ENCODE assay signal across 12 cellular contexts in the genomic region with DNA sequence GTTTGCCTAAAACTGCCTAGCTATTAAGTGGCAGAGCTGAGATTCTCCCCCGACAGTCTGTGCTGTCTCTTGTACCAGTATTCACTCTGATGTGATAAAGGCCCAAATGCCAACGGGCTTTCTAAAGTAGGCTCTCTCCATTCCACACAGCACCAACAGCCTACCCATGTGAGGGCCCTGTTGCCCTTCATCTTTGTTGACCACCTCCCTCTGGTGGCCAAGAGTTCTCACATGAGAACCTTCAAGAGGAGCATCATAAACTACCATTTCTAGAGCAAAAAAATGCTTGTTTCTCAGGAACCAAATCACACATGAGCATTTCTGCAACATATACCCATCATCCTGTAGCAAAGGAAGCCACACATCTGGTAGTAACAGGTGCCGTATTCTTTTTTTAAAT.
A peak's percentile ranks its signal among the peaks of the same experiment; 100 is the strongest.
DNase-seq lines count a peak whose midpoint lies in the region; ATAC-seq and TF ChIP-seq lines count a peak whose summit lies in the region.
"Had no signal": no experiment of that assay in that cellular context is flagged by ENCODE, and none has a peak within 500 bp of the region (broad histone marks: within the 10 kb centered on the region; RNA-seq: fewer than 3 reads in every experiment).

No MANE protein-coding gene starts in this region.

- intact Hi-C loops in A673 (cut with micrococcal nuclease; ENCODE audit: unreplicated experiment), result no loop called here

- no peaks in the 10 kb centered on the region for H3K36me3 ChIP-seq in A673 (ENCODE audit: insufficient read depth, low read length, poor library complexity, severe bottlenecking)
- H3K36me3 ChIP-seq: esophagus squamous epithelium had no signal

- no peak overlapping the region for H3K4me3 ChIP-seq in A673 (ENCODE audit: low read depth, low read length, poor library complexity, severe bottlenecking)
- H3K4me3 ChIP-seq: esophagus squamous epithelium had no signal

- POLR2A ChIA-PET in A673 (lab: Charles Lee; ENCODE audit: low non-redundant PET), result no interaction called here

- BruUV-seq in A673 (replicated peaks; lab: Mats Ljungman, UMichigan), result no TSS peak

- in situ Hi-C loops in GM13977 (cut with MboI; ENCODE audit: low pct_unique_long_range_greater_than_20kb, low sequenced_read_pairs, unreplicated experiment), result no loop called here

- ATAC-seq in GM19463 (IDR thresholded peaks at IDR 0.05; ENCODE audit: unreplicated experiment) (no peak), GM19351 (IDR thresholded peaks at IDR 0.05; ENCODE audit: unreplicated experiment) (no peak)
- ATAC-seq: stimulated activated naive CD8-positive, alpha-beta T cell treated with anti-CD3 and anti-CD28 coated beads, Interleukin-15, Interleukin-2, amounts not matched to agents 100 U/mL and 50 U/mL, for 24 hours had no signal

- no peaks in the 10 kb centered on the region for H3K4me1 ChIP-seq in A673 (ENCODE audit: insufficient read depth, low read length, poor library complexity, severe bottlenecking)
- H3K4me1 ChIP-seq: esophagus squamous epithelium had no signal

- peak; percentile 5 for DNase-seq in A673 (ENCODE audit: low spot score)
- peak; percentile 63 for DNase-seq in NCI-H524 treated with DMSO at 0.1 percent for 48 hours (lab: John Stamatoyannopoulos, UW)
- DNase-seq in iPS DF 4.7 (ENCODE audit: extremely low read depth, low spot score), result peak; percentile 11
- DNase-seq in globus pallidus (ENCODE audit: low spot score), result no peak
- DNase-seq in GM13977 (ENCODE audit: low spot score), result no peak
- DNase-seq: activated CD4-positive, alpha-beta T cell treated with anti-CD3 and anti-CD28 coated beads, Interleukin-2, amount 10 ng/mL, durations not matched to agents 7 days and 5 days; activated gamma-delta T cell treated with Interleukin-2 at 50 U/mL for 16 hours; esophagus squamous epithelium; stimulated activated naive CD8-positive, alpha-beta T cell treated with anti-CD3 and anti-CD28 coated beads, Interleukin-15, Interleukin-2, amounts not matched to agents 100 U/mL and 50 U/mL, for 24 hours had no signal

- H3K27ac ChIP-seq in A673 (ENCODE audit: low read depth, low read length, poor library complexity, severe bottlenecking), result no peak overlapping the region
- H3K27ac ChIP-seq: esophagus squamous epithelium had no signal

- H3K27me3 ChIP-seq in A673 (replicated peaks; ENCODE audit: insufficient read depth, low read depth, low read length, poor library complexity), result no peaks in the 10 kb centered on the region
- H3K27me3 ChIP-seq: esophagus squamous epithelium had no signal

- peak; percentile 18; the same call in 1 of the 2 replicates for TF ChIP-seq CTCF in A673 (conservative IDR thresholded peaks at IDR 0.05; ENCODE audit: low read depth, low read length)
- TF ChIP-seq CTCF in GM12873 (IDR thresholded peaks at IDR 0.05; ENCODE audit: insufficient read depth, low read depth, low read length, missing control alignments), result peak; percentile 30
- TF ChIP-seq CTCF in GM13977 (IDR thresholded peaks at IDR 0.05; ENCODE audit: extremely low read depth, insufficient read depth, missing control alignments), result no peak

- CTCF ChIA-PET in A673 (lab: Charles Lee), result no interaction called here

- no peaks in the 10 kb centered on the region for H3K9me3 ChIP-seq in A673 (ENCODE audit: low read depth, low read length, poor library complexity, severe bottlenecking)

Comparison
In these comparisons a context has a peak if more than half of its experiments do, and no peak if none do; other contexts are left out.
1. DNase-seq: peak in A673 (single experiment), NCI-H524 treated with DMSO at 0.1 percent for 48 hours (single experiment) and iPS DF 4.7 (single experiment); none in globus pallidus (single experiment) and GM13977 (single experiment).